ENCODE assay signal across 9 cellular contexts in the genomic region with DNA sequence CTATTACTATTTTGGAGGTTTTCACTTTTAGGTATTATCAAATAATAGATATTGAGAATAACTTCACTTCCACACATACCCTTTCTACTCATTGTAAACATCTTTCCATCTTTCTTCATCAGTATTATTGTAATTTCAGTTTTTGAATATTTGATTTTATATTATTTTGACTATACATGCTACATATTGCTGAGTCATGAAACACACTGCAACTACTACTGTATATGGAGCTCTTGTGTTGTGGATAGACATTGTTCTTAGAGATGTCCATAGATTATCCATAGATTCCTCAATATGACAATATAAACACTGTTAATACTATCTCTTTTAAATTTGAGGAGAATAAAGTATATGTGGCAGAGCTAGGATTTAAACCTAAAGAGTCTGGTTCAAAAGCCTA. TPM values are rescaled to one million over a fixed set of nuclear protein-coding genes. Genes with fewer than 3 reads are reported as not detected.
"Had no signal": no experiment of that assay in that cellular context is flagged by ENCODE, and none has a peak within 500 bp of the region (broad histone marks: within the 10 kb centered on the region; RNA-seq: fewer than 3 reads in every experiment).

No MANE protein-coding gene starts in this region.

- H2AFZ ChIP-seq: GM23338 had no signal

- H3K4me3 ChIP-seq: GM23338, HAP-1 had no signal

- H3K36me3 ChIP-seq: HAP-1 had no signal

- H3K27ac ChIP-seq: HL-60 had no signal

- ATAC-seq: GM23338, HCT116 had no signal

- DNase-seq: H7, HFFc6, KG1 had no signal

- H3K4me1 ChIP-seq: HAP-1 had no signal

- H3K4me2 ChIP-seq: GM23338 had no signal

- H3K9me3 ChIP-seq: HAP-1 had no signal

RNA-seq across cellular contexts. Expression of gene IMPG1, which starts 0.8 kb away (rescaled TPM):
- total RNA-seq: GM23338, H7, HFFc6, HT1080 had no signal
- polyA plus RNA-seq: GM23338, IgD-negative memory B cell had no signal
